Comparison of ENCODE assay signal across 11 cellular contexts in genomic region chr5:90066920-90067319, GRCh38.
"Had no signal": no experiment of that assay in that cellular context is flagged by ENCODE, and none has a peak within 500 bp of the region (broad histone marks: within the 10 kb centered on the region; RNA-seq: fewer than 3 reads in every experiment).

No MANE protein-coding gene starts in this region.

- H3K27ac ChIP-seq: GM23248 had no signal

- H2AFZ ChIP-seq: GM23248, GM23338 had no signal

- DNase-seq: GM23248, GOT3, H7, H9, HCEC 1CT, HFFc6 had no signal

- ATAC-seq: GM23338, HCT116 had no signal

- H3K27ac Mint-ChIP-seq: GM23338, H9, HFFc6 had no signal

- H3K9me3 ChIP-seq: HAP-1 had no signal

- FAIRE-seq: H1, H54 had no signal

- H3K4me3 ChIP-seq: GM23248, GM23338, HAP-1 had no signal

- H3K4me2 ChIP-seq: GM23338 had no signal

- H3K4me1 Mint-ChIP-seq: GM23338 had no signal

- H3K4me3 Mint-ChIP-seq: GM23338, H9, HFFc6 had no signal

- H3K9ac ChIP-seq: GM23248 had no signal

- H3K36me3 ChIP-seq: HAP-1 had no signal

- H3K4me1 ChIP-seq: HAP-1 had no signal
